33 cellular contexts compared by ENCODE assay signal in genomic region chr10:100679327-100679726, GRCh38.
DNase-seq lines count a peak whose midpoint lies in the region; TF ChIP-seq lines count a peak whose summit lies in the region.
"Had no signal": no experiment of that assay in that cellular context is flagged by ENCODE, and none has a peak within 500 bp of the region (broad histone marks: within the 10 kb centered on the region; RNA-seq: fewer than 3 reads in every experiment).

No MANE protein-coding gene starts in this region.

- POLR2A ChIA-PET in HEK293 (lab: Yijun Ruan, JAX): no interaction called here

- TF ChIP-seq CTCF in HEK293 (tag by site-specific recombination; IDR thresholded peaks at IDR 0.05): no peak
- TF ChIP-seq CTCF in neural progenitor cell (IDR thresholded peaks at IDR 0.05): no peak

- H3K27ac ChIP-seq in HEK293 (ENCODE audit: extremely low read depth, low read depth, low read length): no peak overlapping the region
- no peak overlapping the region for H3K27ac ChIP-seq in neural progenitor cell
- H3K27ac ChIP-seq: 22Rv1; A549; BLaER1; BLaER1 treated with 17β-estradiol and CSF1 and Interleukin-3, amounts not matched to agents 10 nM and 100 nM; C4-2B had no signal

- H3K9me3 Mint-ChIP-seq in neural progenitor cell: peaks cover 1% of the 10 kb centered on the region
- H3K9me3 Mint-ChIP-seq: CD4-positive, alpha-beta T cell; CD8-positive, alpha-beta T cell had no signal

- H3K27ac Mint-ChIP-seq in neural progenitor cell: no peak overlapping the region
- H3K27ac Mint-ChIP-seq: B cell; CD14-positive monocyte; CD4-positive, alpha-beta memory T cell; CD4-positive, alpha-beta T cell; CD4-positive, CD25-positive, alpha-beta regulatory T cell; CD8-positive, alpha-beta memory T cell; CD8-positive, alpha-beta T cell had no signal

- no peaks in the 10 kb centered on the region for H3F3A ChIP-seq in neural progenitor cell (ENCODE audit: low read depth)

- no peak overlapping the region for H3K4me2 ChIP-seq in neural progenitor cell
- H3K4me2 ChIP-seq: A549; BLaER1; BLaER1 treated with 17β-estradiol and CSF1 and Interleukin-3, amounts not matched to agents 10 nM and 100 nM had no signal

- 0 out of 2 replicates have a peak, but pooled peaks cover 5% of the 10 kb centered on the region for H3K4me1 ChIP-seq in HEK293 (ENCODE audit: control insufficient read depth, insufficient read depth, low read length)
- peaks cover 6% of the 10 kb centered on the region for H3K4me1 ChIP-seq in neural progenitor cell
- H3K4me1 ChIP-seq: Caco-2 had no signal

- no peak overlapping the region for H3K4me3 Mint-ChIP-seq in neural progenitor cell
- H3K4me3 Mint-ChIP-seq: B cell; CD4-positive, alpha-beta memory T cell; CD4-positive, alpha-beta T cell; CD4-positive, CD25-positive, alpha-beta regulatory T cell; CD8-positive, alpha-beta T cell had no signal

- H4K20me1 ChIP-seq in neural progenitor cell (ENCODE audit: low read depth): peaks cover 64% of the 10 kb centered on the region

- peaks cover 72% of the 10 kb centered on the region for H3K27me3 Mint-ChIP-seq in neural progenitor cell (ENCODE audit: insufficient read depth, low read depth)

- peak; percentile 45 for DNase-seq in NCI-H748 (lab: John Stamatoyannopoulos, UW; ENCODE audit: unreplicated experiment)
- no peak for DNase-seq in NCI-H748 treated with DMSO at 0.1 percent for 48 hours (lab: John Stamatoyannopoulos, UW)
- DNase-seq in NCI-H69 (lab: John Stamatoyannopoulos, UW): peak; percentile 15
- DNase-seq in NCI-H2107 treated with DMSO at 0.1 percent for 48 hours (lab: John Stamatoyannopoulos, UW; ENCODE audit: unreplicated experiment): no peak
- no peak for DNase-seq in neural progenitor cell (ENCODE audit: low spot score)
- DNase-seq: 8988T; ACHN; AML-193; BE2C; C1 segment of cervical spinal cord; Caco-2; Calu3; CD4-positive, alpha-beta memory T cell; CD4-positive, alpha-beta T cell; CD4-positive, CD25-positive, alpha-beta regulatory T cell; CD8-positive, alpha-beta memory T cell; CD8-positive, alpha-beta T cell; COR-L47; DMS 273 treated with DMSO at 0.1 percent for 48 hours; DMS153; DMS53; DMS79; DMS79 treated with DMSO at 0.1 percent for 48 hours; DND-41; EL had no signal

- no peak overlapping the region for H2AFZ ChIP-seq in neural progenitor cell (replicated peaks)

- H3K4me3 ChIP-seq in HEK293 (ENCODE audit: low read depth, low read length) (no peak overlapping the region), neural progenitor cell (no peak overlapping the region)
- H3K4me3 ChIP-seq: A549; BLaER1; BLaER1 treated with 17β-estradiol and CSF1 and Interleukin-3, amounts not matched to agents 10 nM and 100 nM had no signal

- peaks cover 7% of the 10 kb centered on the region for H3K4me1 Mint-ChIP-seq in neural progenitor cell
- H3K4me1 Mint-ChIP-seq: B cell, CD14-positive monocyte had no signal

- no peaks in the 10 kb centered on the region for H3K9me3 ChIP-seq in HEK293 (ENCODE audit: control insufficient read depth, insufficient read depth, low read depth, low read length)
- no peaks in the 10 kb centered on the region for H3K9me3 ChIP-seq in neural progenitor cell (ENCODE audit: low read depth)
- H3K9me3 ChIP-seq: A549; BE2C; BLaER1; BLaER1 treated with 17β-estradiol and CSF1 and Interleukin-3, amounts not matched to agents 10 nM and 100 nM; Caco-2 had no signal

- H3K36me3 ChIP-seq in HEK293 (ENCODE audit: control insufficient read depth in 2 of 2, insufficient read depth in 1 of 2, low read length in 2 of 2): no peaks in the 10 kb centered on the region
- H3K36me3 ChIP-seq in neural progenitor cell: no peaks in the 10 kb centered on the region
- H3K36me3 ChIP-seq: BE2C; BLaER1; BLaER1 treated with 17β-estradiol and CSF1 and Interleukin-3, amounts not matched to agents 10 nM and 100 nM had no signal

- no peaks in the 10 kb centered on the region for H3K79me2 ChIP-seq in neural progenitor cell (ENCODE audit: low read depth)

- H3K36me3 Mint-ChIP-seq in neural progenitor cell: no peaks in the 10 kb centered on the region
- H3K36me3 Mint-ChIP-seq: CD14-positive monocyte; CD4-positive, alpha-beta memory T cell; CD4-positive, CD25-positive, alpha-beta regulatory T cell; CD8-positive, alpha-beta T cell had no signal

- H3K27me3 ChIP-seq in neural progenitor cell: peaks cover 100% of the 10 kb centered on the region
- H3K27me3 ChIP-seq: BE2C had no signal

- H3K9ac ChIP-seq in neural progenitor cell: no peak overlapping the region
- H3K9ac ChIP-seq: BLaER1; BLaER1 treated with 17β-estradiol and CSF1 and Interleukin-3, amounts not matched to agents 10 nM and 100 nM had no signal

- CTCF ChIA-PET in HEK293 (lab: Yijun Ruan, JAX): interaction anchor here (0.6 to 2.8 kb wide), 2 partner anchors 64 to 111 kb away, joined by 3 to 13 read pairs; no protein-coding TSS in a partner anchor

TF ChIP-seq in HEK293, 187 proteins besides CTCF, POLR2A, EP300 and RAD21:
- TF ChIP-seq SCRT2 (tag by site-specific recombination; IDR thresholded peaks at IDR 0.05) (no peak), ZBTB17 (tag by site-specific recombination; IDR thresholded peaks at IDR 0.05) (peak; percentile 30; the same call in 1 of the 2 replicates), GLIS1 (tag by site-specific recombination; IDR thresholded peaks at IDR 0.05) (0 out of 2 replicates have a peak, but pooled peaks have one; percentile 15), OSR2 (tag by site-specific recombination; IDR thresholded peaks at IDR 0.05) (0 out of 2 replicates have a peak, but pooled peaks have one; percentile 7), ZNF48 (tag by site-specific recombination; IDR thresholded peaks at IDR 0.05) (no peak), FEZF1 (tag by site-specific recombination; IDR thresholded peaks at IDR 0.05) (no peak), ZNF529 (tag by site-specific recombination; IDR thresholded peaks at IDR 0.05; ENCODE audit: insufficient replicate concordance) (no peak), ZIC2 (tag by site-specific recombination; IDR thresholded peaks at IDR 0.05) (0 out of 2 replicates have a peak, but pooled peaks have one; percentile 36), ZNF660 (tag by site-specific recombination; IDR thresholded peaks at IDR 0.05) (peak; percentile 36; the same call in 1 of the 2 replicates), ZNF629 (tag by site-specific recombination; IDR thresholded peaks at IDR 0.05) (peak; percentile 65), ZBTB21 (tag by site-specific recombination; IDR thresholded peaks at IDR 0.05) (peak; percentile 64), ZFP3 (tag by site-specific recombination; IDR thresholded peaks at IDR 0.05; ENCODE audit: low read depth) (no peak), ZNF302 (tag by site-specific recombination; IDR thresholded peaks at IDR 0.05; ENCODE audit: low read depth) (no peak), YY1 (tag by site-specific recombination; IDR thresholded peaks at IDR 0.05) (no peak), ZNF248 (tag by site-specific recombination; IDR thresholded peaks at IDR 0.05) (no peak), SP7 (tag by site-specific recombination; IDR thresholded peaks at IDR 0.05) (0 out of 2 replicates have a peak, but pooled peaks have one; percentile 19), ZFHX2 (tag by site-specific recombination; conservative IDR thresholded peaks at IDR 0.05) (no peak)
- TF ChIP-seq, protein P1, sequence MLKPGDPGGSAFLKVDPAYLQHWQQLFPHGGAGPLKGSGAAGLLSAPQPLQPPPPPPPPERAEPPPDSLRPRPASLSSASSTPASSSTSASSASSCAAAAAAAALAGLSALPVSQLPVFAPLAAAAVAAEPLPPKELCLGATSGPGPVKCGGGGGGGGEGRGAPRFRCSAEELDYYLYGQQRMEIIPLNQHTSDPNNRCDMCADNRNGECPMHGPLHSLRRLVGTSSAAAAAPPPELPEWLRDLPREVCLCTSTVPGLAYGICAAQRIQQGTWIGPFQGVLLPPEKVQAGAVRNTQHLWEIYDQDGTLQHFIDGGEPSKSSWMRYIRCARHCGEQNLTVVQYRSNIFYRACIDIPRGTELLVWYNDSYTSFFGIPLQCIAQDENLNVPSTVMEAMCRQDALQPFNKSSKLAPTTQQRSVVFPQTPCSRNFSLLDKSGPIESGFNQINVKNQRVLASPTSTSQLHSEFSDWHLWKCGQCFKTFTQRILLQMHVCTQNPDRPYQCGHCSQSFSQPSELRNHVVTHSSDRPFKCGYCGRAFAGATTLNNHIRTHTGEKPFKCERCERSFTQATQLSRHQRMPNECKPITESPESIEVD (tag by site-specific recombination; IDR thresholded peaks at IDR 0.05): no peak
- TF ChIP-seq, protein P2, sequence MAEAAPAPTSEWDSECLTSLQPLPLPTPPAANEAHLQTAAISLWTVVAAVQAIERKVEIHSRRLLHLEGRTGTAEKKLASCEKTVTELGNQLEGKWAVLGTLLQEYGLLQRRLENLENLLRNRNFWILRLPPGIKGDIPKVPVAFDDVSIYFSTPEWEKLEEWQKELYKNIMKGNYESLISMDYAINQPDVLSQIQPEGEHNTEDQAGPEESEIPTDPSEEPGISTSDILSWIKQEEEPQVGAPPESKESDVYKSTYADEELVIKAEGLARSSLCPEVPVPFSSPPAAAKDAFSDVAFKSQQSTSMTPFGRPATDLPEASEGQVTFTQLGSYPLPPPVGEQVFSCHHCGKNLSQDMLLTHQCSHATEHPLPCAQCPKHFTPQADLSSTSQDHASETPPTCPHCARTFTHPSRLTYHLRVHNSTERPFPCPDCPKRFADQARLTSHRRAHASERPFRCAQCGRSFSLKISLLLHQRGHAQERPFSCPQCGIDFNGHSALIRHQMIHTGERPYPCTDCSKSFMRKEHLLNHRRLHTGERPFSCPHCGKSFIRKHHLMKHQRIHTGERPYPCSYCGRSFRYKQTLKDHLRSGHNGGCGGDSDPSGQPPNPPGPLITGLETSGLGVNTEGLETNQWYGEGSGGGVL (tag by site-specific recombination; IDR thresholded peaks at IDR 0.05): peak; percentile 27; the same call in 1 of the 2 replicates

Comparison
In these comparisons a context has a peak if more than half of its experiments do, and no peak if none do; other contexts are left out.
1. DNase-seq: peak in NCI-H748 (single experiment) and NCI-H69 (single experiment); none in NCI-H748 treated with DMSO at 0.1 percent for 48 hours (single experiment), NCI-H2107 treated with DMSO at 0.1 percent for 48 hours (single experiment) and neural progenitor cell (single experiment).